In genomic region chr2:240182966-240183365, GRCh38 we compare ENCODE assay signal across 21 cellular contexts. TPM values are rescaled to one million over a fixed set of nuclear protein-coding genes. Genes with fewer than 3 reads are reported as not detected.
DNase-seq lines count a peak whose midpoint lies in the region; TF ChIP-seq lines count a peak whose summit lies in the region.
"Had no signal": no experiment of that assay in that cellular context is flagged by ENCODE, and none has a peak within 500 bp of the region (broad histone marks: within the 10 kb centered on the region; RNA-seq: fewer than 3 reads in every experiment).

No MANE protein-coding gene starts in this region.

- no peaks in the 10 kb centered on the region for H3K27me3 ChIP-seq in right atrium auricular region
- peaks cover 0 to 30% (median 0%) of the 10 kb centered on the region in 3 experiments for H3K27me3 ChIP-seq in neuronal stem cell (ENCODE audit: control insufficient read depth in 3 of 3, insufficient read depth in 3 of 3, low read depth in 1 of 3, low read length in 3 of 3)
- no peaks in the 10 kb centered on the region for H3K27me3 ChIP-seq in neural progenitor cell

- no peak overlapping the region for H4K91ac ChIP-seq in neuronal stem cell (ENCODE audit: low read depth, low read length, poor library complexity)

- H2AFZ ChIP-seq in neuronal stem cell (ENCODE audit: low read length) (no peak overlapping the region), neural progenitor cell (replicated peaks) (no peak overlapping the region)

- H3K9me3 Mint-ChIP-seq in type B pancreatic cell (peaks cover 4% of the 10 kb centered on the region), neural progenitor cell (peaks cover 12% of the 10 kb centered on the region)

- H3K79me1 ChIP-seq in neuronal stem cell (ENCODE audit: low read depth, low read length), result no peaks in the 10 kb centered on the region

- no peak overlapping the region for H3K14ac ChIP-seq in neuronal stem cell (ENCODE audit: low read length)

- H3K27ac Mint-ChIP-seq in type B pancreatic cell, result no peak overlapping the region
- no peak overlapping the region for H3K27ac Mint-ChIP-seq in neural progenitor cell
- H3K27ac Mint-ChIP-seq: CD4-positive, alpha-beta T cell had no signal

- H3K4me1 Mint-ChIP-seq in type B pancreatic cell (ENCODE audit: unreplicated experiment), result no peaks in the 10 kb centered on the region
- H3K4me1 Mint-ChIP-seq in neural progenitor cell, result peaks cover 6% of the 10 kb centered on the region

- H3K9me3 ChIP-seq in right atrium auricular region (no peaks in the 10 kb centered on the region), neuronal stem cell (replicated peaks in 1 of 2; ENCODE audit: control insufficient read depth in 2 of 2, insufficient read depth in 1 of 2, low read depth in 1 of 2, low read length in 2 of 2) (peaks cover 5 to 7% of the 10 kb centered on the region in 2 donors), neural progenitor cell (ENCODE audit: low read depth) (no peaks in the 10 kb centered on the region)
- H3K9me3 ChIP-seq: Caco-2 had no signal

- no peaks in the 10 kb centered on the region for H3K36me3 Mint-ChIP-seq in type B pancreatic cell
- H3K36me3 Mint-ChIP-seq in neural progenitor cell, result no peaks in the 10 kb centered on the region

- H3K4ac ChIP-seq in neuronal stem cell (ENCODE audit: low read length), result no peak overlapping the region

- H3K27me3 Mint-ChIP-seq in type B pancreatic cell (peaks cover 37% of the 10 kb centered on the region), neural progenitor cell (ENCODE audit: insufficient read depth, low read depth) (peaks cover 8% of the 10 kb centered on the region)

- H3F3A ChIP-seq in neural progenitor cell (ENCODE audit: low read depth), result no peaks in the 10 kb centered on the region

- peak; percentile 39 for DNase-seq in cardiac septum (ENCODE audit: low spot score)
- no peak for DNase-seq in right atrium auricular region (ENCODE audit: low spot score)
- peak; percentile 23 for DNase-seq in cerebellum (ENCODE audit: low spot score)
- no peak for DNase-seq in neuronal stem cell (ENCODE audit: low spot score)
- no peak for DNase-seq in type B pancreatic cell (ENCODE audit: extremely low spot score, unreplicated experiment)
- no peak for DNase-seq in neural progenitor cell (ENCODE audit: low spot score)
- DNase-seq in stimulated activated CD4-positive, alpha-beta T cell treated with anti-CD3 and anti-CD28 coated beads, Interleukin-2, amount 100 ng/mL, for 48 hours, result no peak
- DNase-seq: Caco-2; CD4-positive, alpha-beta T cell; NCI-H1092 treated with DMSO at 0.1 percent for 48 hours; NCI-H146; NCI-H2081 treated with DMSO at 0.1 percent for 48 hours; NCI-H510A; NCI-H748 treated with DMSO at 0.1 percent for 48 hours; OCI-M1; SIG-M5 had no signal

- WGBS in neuronal stem cell (ENCODE audit: extremely low coverage in 2 of 2, insufficient read length in 2 of 2, insufficient replicate concordance in 1 of 2), 2 donors, result no CpG with 5 or more reads among the region's 6 CpGs

- no peak overlapping the region for H2BK120ac ChIP-seq in neuronal stem cell (ENCODE audit: low read depth, low read length)

- no peak overlapping the region for H2BK15ac ChIP-seq in neuronal stem cell (ENCODE audit: low read length)

- H3K27ac ChIP-seq in right atrium auricular region (no peak overlapping the region), neuronal stem cell (replicated peaks; ENCODE audit: low read length) (no peak overlapping the region), neural progenitor cell (no peak overlapping the region)
- H3K27ac ChIP-seq: A549 had no signal

- no peak overlapping the region for H2BK12ac ChIP-seq in neuronal stem cell (ENCODE audit: low read length)

- peak overlapping the region; percentile 21 for H2BK5ac ChIP-seq in neuronal stem cell (ENCODE audit: low read length)

- H4K20me1 ChIP-seq in neural progenitor cell (ENCODE audit: low read depth), result no peaks in the 10 kb centered on the region

- no peaks in the 10 kb centered on the region for H3K36me3 ChIP-seq in right atrium auricular region
- H3K36me3 ChIP-seq in neuronal stem cell (replicated peaks in 1 of 2; ENCODE audit: control insufficient read depth in 2 of 2, insufficient read depth in 2 of 2, low read length in 2 of 2), result no peaks in the 10 kb centered on the region
- no peaks in the 10 kb centered on the region for H3K36me3 ChIP-seq in neural progenitor cell

- no peaks in the 10 kb centered on the region for H3K79me2 ChIP-seq in neural progenitor cell (ENCODE audit: low read depth)

- H2AK5ac ChIP-seq in neuronal stem cell (ENCODE audit: low read depth, low read length), result peak overlapping the region; percentile 71

- H3K4me3 Mint-ChIP-seq in type B pancreatic cell (no peak overlapping the region), neural progenitor cell (no peak overlapping the region)
- H3K4me3 Mint-ChIP-seq: CD4-positive, alpha-beta T cell had no signal

- H3K4me1 ChIP-seq in right atrium auricular region (no peaks in the 10 kb centered on the region), neuronal stem cell (ENCODE audit: control insufficient read depth in 2 of 2, insufficient read depth in 1 of 2, low read depth in 1 of 2, low read length in 2 of 2) (peaks cover 0 to 4% of the 10 kb centered on the region in 2 donors), neural progenitor cell (peaks cover 2% of the 10 kb centered on the region)
- H3K4me1 ChIP-seq: A549, Caco-2 had no signal

- H3K18ac ChIP-seq in neuronal stem cell (ENCODE audit: low read length), result peak overlapping the region; percentile 66

- intact Hi-C loops in cardiac septum (cut with DNase I), result no loop called here

- H4K8ac ChIP-seq in neuronal stem cell (ENCODE audit: low read depth, low read length), result no peak overlapping the region

- H3K4me3 ChIP-seq in right atrium auricular region, result no peak overlapping the region
- H3K4me3 ChIP-seq in neuronal stem cell (ENCODE audit: low read length in 2 of 2), result no peak overlapping the region
- no peak overlapping the region for H3K4me3 ChIP-seq in neural progenitor cell
- H3K4me3 ChIP-seq: A549, GM12878, K562 had no signal

- H3K9ac ChIP-seq in neuronal stem cell (ENCODE audit: low read depth, low read length, poor library complexity) (no peak overlapping the region), neural progenitor cell (no peak overlapping the region)

- H3K23ac ChIP-seq in neuronal stem cell (ENCODE audit: low read depth, low read length, poor library complexity), result no peak overlapping the region

- H3K4me2 ChIP-seq in neuronal stem cell (ENCODE audit: insufficient read depth, low read length, poor library complexity, severe bottlenecking), result no peak overlapping the region
- H3K4me2 ChIP-seq in neural progenitor cell, result no peak overlapping the region
- H3K4me2 ChIP-seq: A549 had no signal

- TF ChIP-seq CTCF in right atrium auricular region (IDR thresholded peaks at IDR 0.05), result no peak
- no peak for TF ChIP-seq CTCF in type B pancreatic cell (conservative IDR thresholded peaks at IDR 0.05)
- no peak for TF ChIP-seq CTCF in neural progenitor cell (IDR thresholded peaks at IDR 0.05)

RNA-seq across cellular contexts. Expression of gene OTOS, which starts 42.5 kb away (rescaled TPM):
- total RNA-seq in cardiac septum, result not detected
- not detected for total RNA-seq in right atrium auricular region
- 1.4 TPM for total RNA-seq in cerebellum
- 0.08 TPM for polyA plus RNA-seq in neuronal stem cell (2013, experiment 1 of 2)
- polyA plus RNA-seq in neuronal stem cell (2013, experiment 2 of 2), result not detected
- not detected in 2 replicates for total RNA-seq in type B pancreatic cell (ENCODE audit: low replicate concordance)
- total RNA-seq in neural progenitor cell (ENCODE audit: low replicate concordance), result not detected in 2 replicates
- total RNA-seq: Caco-2; CD4-positive, alpha-beta T cell; GM12878; H4; K562 had no signal
- polyA plus RNA-seq: A549, BJ, GM12878, K562 had no signal

RNA-seq across cellular contexts. Expression of gene COPS9, which starts 46.9 kb away (rescaled TPM):
- 149 TPM for total RNA-seq in cardiac septum
- 100 to 1,000 TPM; 232 to 243 TPM for total RNA-seq in right atrium auricular region
- total RNA-seq in cerebellum, result 61.8 TPM
- 234 TPM for polyA plus RNA-seq in neuronal stem cell (2013, experiment 1 of 2)
- polyA plus RNA-seq in neuronal stem cell (2013, experiment 2 of 2), result 225 TPM
- 131 and 156 TPM in 2 replicates for total RNA-seq in type B pancreatic cell (ENCODE audit: low replicate concordance)
- total RNA-seq in neural progenitor cell (ENCODE audit: low replicate concordance), result 70.5 and 83.9 TPM in 2 replicates

Comparison
In these comparisons a context has a peak if more than half of its experiments do, and no peak if none do; other contexts are left out.
1. DNase-seq: peak in cardiac septum (single experiment) and cerebellum (single experiment); none in right atrium auricular region (single experiment), neuronal stem cell (single experiment), type B pancreatic cell (single experiment), neural progenitor cell (single experiment) and stimulated activated CD4-positive, alpha-beta T cell treated with anti-CD3 and anti-CD28 coated beads, Interleukin-2, amount 100 ng/mL, for 48 hours (0 of 2).